Comparison of ENCODE assay signal across 19 cellular contexts in genomic region chr11:17631702-17632365, GRCh38.
"Had no signal": no experiment of that assay in that cellular context is flagged by ENCODE, and none has a peak within 500 bp of the region (broad histone marks: within the 10 kb centered on the region; RNA-seq: fewer than 3 reads in every experiment).

No MANE protein-coding gene starts in this region.

- H3K9ac ChIP-seq: parathyroid adenoma had no signal

- H3K4me3 ChIP-seq: breast epithelium, dorsolateral prefrontal cortex, heart right ventricle, tibial artery had no signal

- H3K9me3 ChIP-seq: breast epithelium, heart right ventricle, tibial artery had no signal

- H2AFZ ChIP-seq: parathyroid adenoma had no signal

- H3K27ac ChIP-seq: breast epithelium, dorsolateral prefrontal cortex, heart right ventricle, parathyroid adenoma, tibial artery had no signal

- H3K36me3 ChIP-seq: breast epithelium, heart right ventricle, tibial artery had no signal

- ATAC-seq: heart right ventricle; left colon; right cardiac atrium; stimulated activated effector memory CD8-positive, alpha-beta T cell treated with anti-CD3 and anti-CD28 coated beads, Interleukin-12 subunit alpha, Interleukin-12 subunit beta, amount 100 ng/mL, for 72 hours; stimulated activated naive CD8-positive, alpha-beta T cell treated with anti-CD3 and anti-CD28 coated beads, Interleukin-15, amount 100 ng/mL, for 72 hours had no signal

- H3K79me2 ChIP-seq: parathyroid adenoma had no signal

- DNase-seq: activated CD4-positive, CD25-positive, alpha-beta regulatory T cell treated with anti-CD3 and anti-CD28 coated beads, Interleukin-2, amount 50 U/mL, for 72 hours; activated naive CD4-positive, alpha-beta T cell; activated T-cell treated with anti-CD3 and anti-CD28 coated beads, Interleukin-2, amount 50 U/mL, for 24 hours; amniotic stem cell; dorsolateral prefrontal cortex; heart right ventricle; left colon; right cardiac atrium; stimulated activated CD4-positive, alpha-beta T cell treated with anti-CD3 and anti-CD28 coated beads, Interleukin-12 subunit alpha, Interleukin-12 subunit beta, amount 100 ng/mL, for 4 hours; stimulated activated CD4-positive, alpha-beta T cell treated with anti-CD3 and anti-CD28 coated beads, Interleukin-1b, Interleukin-23, amount 100 ng/mL, for 48 hours; stimulated activated naive CD8-positive, alpha-beta T cell treated with anti-CD3 and anti-CD28 coated beads, Interleukin-15, amount 100 ng/mL, for 72 hours; T-helper 2 cell; tibial artery had no signal

- H3K4me1 ChIP-seq: breast epithelium, heart right ventricle, parathyroid adenoma, tibial artery had no signal

- H3K27me3 ChIP-seq: breast epithelium had no signal

- FAIRE-seq: colon, keratinocyte, urothelium cell line had no signal
